25 cellular contexts compared by ENCODE assay signal in genomic region chr5:6280425-6281100, GRCh38.
DNase-seq lines count a peak whose midpoint lies in the region; ATAC-seq, FAIRE-seq and TF ChIP-seq lines count a peak whose summit lies in the region.
"Had no signal": no experiment of that assay in that cellular context is flagged by ENCODE, and none has a peak within 500 bp of the region (broad histone marks: within the 10 kb centered on the region; RNA-seq: fewer than 3 reads in every experiment).

No MANE protein-coding gene starts in this region.

- DNase-seq in activated CD4-positive, alpha-beta T cell treated with anti-CD3 and anti-CD28 coated beads, Interleukin-2, amount 10 ng/mL, durations not matched to agents 24 days and 14 days = no peak
- DNase-seq in activated CD4-positive, alpha-beta T cell treated with anti-CD3 and anti-CD28 coated beads, Interleukin-2, amount 50 U/mL, for 1 hour = no peak
- peak; percentile 79 for DNase-seq in left lobe of liver (ENCODE audit: low spot score)
- peak in 1 of 3 donors; percentile 74 for DNase-seq in right lobe of liver
- no peak for DNase-seq in NCI-H446 treated with DMSO at 0.1 percent for 48 hours (lab: John Stamatoyannopoulos, UW)
- DNase-seq in H54 (ENCODE audit: insufficient read length, low spot score) = no peak
- no peak for DNase-seq in NCI-H774 (lab: John Stamatoyannopoulos, UW)
- DNase-seq: 8988T; ACHN; AML-193; BE2C; CD4-positive, alpha-beta T cell; CD8-positive, alpha-beta memory T cell; DMS53; DMS79 treated with DMSO at 0.1 percent for 48 hours; GM23248; H9 had no signal

- peaks cover 0 to 24% (median 10%) of the 10 kb centered on the region in 4 donors for H3K4me1 ChIP-seq in right lobe of liver
- H3K4me1 ChIP-seq: A549, BE2C had no signal

- no peak for FAIRE-seq in H54 (lab: Jason Lieb, UNC)
- FAIRE-seq: A549, G401.6, GM12892, GM19239, H1 had no signal

- no peak overlapping the region for H3K27ac ChIP-seq in right lobe of liver
- H3K27ac ChIP-seq: A549; BLaER1 treated with 17β-estradiol and CSF1 and Interleukin-3, amounts not matched to agents 10 nM and 100 nM; GM23248 had no signal

- no peaks in the 10 kb centered on the region for H3K36me3 ChIP-seq in right lobe of liver
- H3K36me3 ChIP-seq: BE2C; BLaER1 treated with 17β-estradiol and CSF1 and Interleukin-3, amounts not matched to agents 10 nM and 100 nM had no signal

- H3K4me1 Mint-ChIP-seq in activated CD4-positive, alpha-beta T cell treated with anti-CD3 and anti-CD28 coated beads, Interleukin-2, amount 10 ng/mL, durations not matched to agents 24 days and 14 days = peaks cover 12% of the 10 kb centered on the region
- H3K4me1 Mint-ChIP-seq in stimulated activated memory B cell treated with anti-CD40 and anti-IgM and Interleukin-4, amounts not matched to agents 10 μg/mL and 1 μg/mL and 100 μg/mL, for 72 hours = no peaks in the 10 kb centered on the region
- H3K4me1 Mint-ChIP-seq: CD14-positive monocyte; CD8-positive, alpha-beta memory T cell; H9 had no signal

- 30% methylated on average over 5 of the region's 6 CpGs for WGBS in right lobe of liver (ENCODE audit: insufficient coverage, low coverage, low lambda C conversion rate, missing lambda C conversion rate)

- no peak for TF ChIP-seq CTCF in right lobe of liver (IDR thresholded peaks at IDR 0.05)

- no peaks in the 10 kb centered on the region for H3K36me3 Mint-ChIP-seq in activated CD4-positive, alpha-beta T cell treated with anti-CD3 and anti-CD28 coated beads, Interleukin-2, amount 10 ng/mL, durations not matched to agents 24 days and 14 days (ENCODE audit: low read depth)
- H3K36me3 Mint-ChIP-seq in stimulated activated memory B cell treated with anti-CD40 and anti-IgM and Interleukin-4, amounts not matched to agents 10 μg/mL and 1 μg/mL and 100 μg/mL, for 72 hours = peaks cover 4% of the 10 kb centered on the region
- H3K36me3 Mint-ChIP-seq: CD14-positive monocyte; CD8-positive, alpha-beta memory T cell had no signal

- H3K4me3 Mint-ChIP-seq in activated CD4-positive, alpha-beta T cell treated with anti-CD3 and anti-CD28 coated beads, Interleukin-2, amount 10 ng/mL, durations not matched to agents 24 days and 14 days = no peak overlapping the region
- no peak overlapping the region for H3K4me3 Mint-ChIP-seq in stimulated activated memory B cell treated with anti-CD40 and anti-IgM and Interleukin-4, amounts not matched to agents 10 μg/mL and 1 μg/mL and 100 μg/mL, for 72 hours
- H3K4me3 Mint-ChIP-seq: CD14-positive monocyte; CD4-positive, alpha-beta T cell; CD8-positive, alpha-beta memory T cell; H9 had no signal

- H3K27me3 Mint-ChIP-seq in activated CD4-positive, alpha-beta T cell treated with anti-CD3 and anti-CD28 coated beads, Interleukin-2, amount 10 ng/mL, durations not matched to agents 24 days and 14 days = peaks cover 2% of the 10 kb centered on the region
- no peaks in the 10 kb centered on the region for H3K27me3 Mint-ChIP-seq in stimulated activated memory B cell treated with anti-CD40 and anti-IgM and Interleukin-4, amounts not matched to agents 10 μg/mL and 1 μg/mL and 100 μg/mL, for 72 hours

- H3K9me3 Mint-ChIP-seq in activated CD4-positive, alpha-beta T cell treated with anti-CD3 and anti-CD28 coated beads, Interleukin-2, amount 10 ng/mL, durations not matched to agents 24 days and 14 days = no peaks in the 10 kb centered on the region
- no peaks in the 10 kb centered on the region for H3K9me3 Mint-ChIP-seq in stimulated activated memory B cell treated with anti-CD40 and anti-IgM and Interleukin-4, amounts not matched to agents 10 μg/mL and 1 μg/mL and 100 μg/mL, for 72 hours
- H3K9me3 Mint-ChIP-seq: CD4-positive, alpha-beta T cell; H9 had no signal

- H3K9me3 ChIP-seq in right lobe of liver = no peaks in the 10 kb centered on the region
- H3K9me3 ChIP-seq: A549, BE2C had no signal

- H3K27ac Mint-ChIP-seq in activated CD4-positive, alpha-beta T cell treated with anti-CD3 and anti-CD28 coated beads, Interleukin-2, amount 10 ng/mL, durations not matched to agents 24 days and 14 days = peak overlapping the region; percentile 36
- no peak overlapping the region for H3K27ac Mint-ChIP-seq in stimulated activated memory B cell treated with anti-CD40 and anti-IgM and Interleukin-4, amounts not matched to agents 10 μg/mL and 1 μg/mL and 100 μg/mL, for 72 hours
- H3K27ac Mint-ChIP-seq: CD14-positive monocyte; CD4-positive, alpha-beta T cell; CD8-positive, alpha-beta memory T cell; H9 had no signal

- no peak overlapping the region for H3K4me3 ChIP-seq in right lobe of liver
- H3K4me3 ChIP-seq: BLaER1 treated with 17β-estradiol and CSF1 and Interleukin-3, amounts not matched to agents 10 nM and 100 nM; GM23248 had no signal

- intact Hi-C loops in activated CD4-positive, alpha-beta T cell treated with anti-CD3 and anti-CD28 coated beads, Interleukin-2, amount 10 ng/mL, durations not matched to agents 24 days and 14 days (cut with micrococcal nuclease) = no loop called here
- intact Hi-C loops in right lobe of liver (cut with DNase I) = no loop called here

- peak; percentile 87 for ATAC-seq in left lobe of liver
- peak; percentile 82 to 96 (median 86) for ATAC-seq in right lobe of liver
- peak; percentile 27 for ATAC-seq in stimulated activated memory B cell treated with anti-CD40 and anti-IgM and Interleukin-4, amounts not matched to agents 10 μg/mL and 1 μg/mL and 100 μg/mL, for 72 hours
- ATAC-seq: A549 had no signal

- TF ChIP-seq POLR2A in right lobe of liver (IDR thresholded peaks at IDR 0.05) = no peak
- TF ChIP-seq POLR2A in H54 (IDR thresholded peaks at IDR 0.05; ENCODE audit: low read depth, low read length) = no peak

- no peaks in the 10 kb centered on the region for H3K27me3 ChIP-seq in right lobe of liver
- H3K27me3 ChIP-seq: BE2C; BLaER1 treated with 17β-estradiol and CSF1 and Interleukin-3, amounts not matched to agents 10 nM and 100 nM had no signal

Comparison
In these comparisons a context has a peak if more than half of its experiments do, and no peak if none do; other contexts are left out.
1. ATAC-seq: peak in every context shown above with its lines; median percentile 87 in left lobe of liver; 86 in right lobe of liver; 27 in stimulated activated memory B cell treated with anti-CD40 and anti-IgM and Interleukin-4, amounts not matched to agents 10 μg/mL and 1 μg/mL and 100 μg/mL, for 72 hours.